In genomic region chr1:86706018-86706417, GRCh38 we compare ENCODE assay signal across 8 cellular contexts. TPM values are rescaled to one million over a fixed set of nuclear protein-coding genes. Genes with fewer than 3 reads are reported as not detected.
DNase-seq lines count a peak whose midpoint lies in the region; ATAC-seq and TF ChIP-seq lines count a peak whose summit lies in the region.

No MANE protein-coding gene starts in this region.

- no peak for DNase-seq in CD14-positive monocyte (ENCODE audit: low spot score)
- DNase-seq in LHCN-M2 (ENCODE audit: low read depth), result peak; percentile 12
- no peak for DNase-seq in G401 (ENCODE audit: low spot score)
- no peak for DNase-seq in GDM1 (lab: John Stamatoyannopoulos, UW)
- no peak for DNase-seq in Ammon's horn (ENCODE audit: low spot score)

- TF ChIP-seq CTCF in CD14-positive monocyte (IDR thresholded peaks at IDR 0.05) (no peak), nephron (IDR thresholded peaks at IDR 0.05; ENCODE audit: unreplicated experiment in 3 of 3) (no peak)

- intact Hi-C loops in CD14-positive monocyte (cut with micrococcal nuclease), result loop anchor here in 1 of 2 donors (10.0 kb wide), 1 partner anchor 69 kb away; no protein-coding TSS in a partner anchor
- intact Hi-C loops in dendritic cell treated with granulocyte-macrophage colony-stimulating factor and Interleukin-4, amounts not matched to agents 40 ng/mL and 50 ng/mL, for 4 days (cut with micrococcal nuclease), result loop anchor here (10.0 kb wide), 2 partner anchors 209 to 1431 kb away; partner anchors contain the start of genes BCL10, HS2ST1 and SELENOF

- H3K4me1 Mint-ChIP-seq in CD14-positive monocyte (peaks cover 41% of the 10 kb centered on the region), nephron (peaks cover 39% of the 10 kb centered on the region)
- H3K4me1 Mint-ChIP-seq in dendritic cell treated with granulocyte-macrophage colony-stimulating factor and Interleukin-4, amounts not matched to agents 40 ng/mL and 50 ng/mL, for 4 days (ENCODE audit: low read depth), result peaks cover 22% of the 10 kb centered on the region

- H3K9me3 Mint-ChIP-seq in CD14-positive monocyte, result peaks cover 0 to 2% (median 0%) of the 10 kb centered on the region in 7 donors
- no peaks in the 10 kb centered on the region for H3K9me3 Mint-ChIP-seq in dendritic cell treated with granulocyte-macrophage colony-stimulating factor and Interleukin-4, amounts not matched to agents 40 ng/mL and 50 ng/mL, for 4 days
- H3K9me3 Mint-ChIP-seq in nephron, result no peaks in the 10 kb centered on the region

- H3K27ac Mint-ChIP-seq in CD14-positive monocyte, result peak overlapping the region; percentile 98 to 100 (median 99)
- H3K27ac Mint-ChIP-seq in dendritic cell treated with granulocyte-macrophage colony-stimulating factor and Interleukin-4, amounts not matched to agents 40 ng/mL and 50 ng/mL, for 4 days, result peak overlapping the region; percentile 98
- peak overlapping the region; percentile 95 to 100 (median 99) for H3K27ac Mint-ChIP-seq in nephron

- peak overlapping the region; percentile 99 to 100 for H3K4me3 Mint-ChIP-seq in CD14-positive monocyte
- H3K4me3 Mint-ChIP-seq in dendritic cell treated with granulocyte-macrophage colony-stimulating factor and Interleukin-4, amounts not matched to agents 40 ng/mL and 50 ng/mL, for 4 days, result peak overlapping the region; percentile 88
- H3K4me3 Mint-ChIP-seq in nephron, result peak overlapping the region; percentile 99

- H3K27me3 Mint-ChIP-seq in CD14-positive monocyte (ENCODE audit: low read depth in 3 of 3) (no peaks in the 10 kb centered on the region), nephron (ENCODE audit: low read depth) (peaks cover 8% of the 10 kb centered on the region)
- H3K27me3 Mint-ChIP-seq in dendritic cell treated with granulocyte-macrophage colony-stimulating factor and Interleukin-4, amounts not matched to agents 40 ng/mL and 50 ng/mL, for 4 days, result peaks cover 3% of the 10 kb centered on the region

- in situ Hi-C loops in G401 (cut with HindIII; ENCODE audit: low sequenced_read_pairs), result no loop called here

- ATAC-seq in HG03521 (IDR thresholded peaks at IDR 0.05; ENCODE audit: unreplicated experiment), result no peak

- H3K36me3 Mint-ChIP-seq in CD14-positive monocyte (peaks cover 4 to 9% of the 10 kb centered on the region in 2 donors), nephron (ENCODE audit: low read depth) (peaks cover 10% of the 10 kb centered on the region)
- peaks cover 23% of the 10 kb centered on the region for H3K36me3 Mint-ChIP-seq in dendritic cell treated with granulocyte-macrophage colony-stimulating factor and Interleukin-4, amounts not matched to agents 40 ng/mL and 50 ng/mL, for 4 days (ENCODE audit: low read depth)

RNA-seq across cellular contexts. Expression of gene SH3GLB1, which starts 1.6 kb away (rescaled TPM):
- 10 to 100 TPM; 75.8 to 92.3 TPM for polyA plus RNA-seq in CD14-positive monocyte
- 39.2 and 45.2 TPM in 2 replicates for total RNA-seq in LHCN-M2 (2014; rRNA removed)
- polyA plus RNA-seq in LHCN-M2 (2012), result 56.6 TPM
- 8.7 and 21.7 TPM in 2 replicates for total RNA-seq in G401 (2014; rRNA removed; shearing (Covaris generic))
